Comparison of ENCODE assay signal across 7 cellular contexts in genomic region chr5:58674711-58675110, GRCh38.
"Had no signal": no experiment of that assay in that cellular context is flagged by ENCODE, and none has a peak within 500 bp of the region (broad histone marks: within the 10 kb centered on the region; RNA-seq: fewer than 3 reads in every experiment).

No MANE protein-coding gene starts in this region.

- H3K4me3 ChIP-seq: GM12878 had no signal

- FAIRE-seq: G401.6, GM12878, GM12891, GM12892, GM18507 had no signal

- ATAC-seq: GM12878 had no signal

- DNase-seq: GDM1, GF-D8 had no signal
